ENCODE assay signal across 16 cellular contexts in genomic region chr3:50150863-50151686, GRCh38. TPM values are rescaled to one million over a fixed set of nuclear protein-coding genes. Genes with fewer than 3 reads are reported as not detected.
DNase-seq lines count a peak whose midpoint lies in the region; ATAC-seq and TF ChIP-seq lines count a peak whose summit lies in the region.
"Had no signal": no experiment of that assay in that cellular context is flagged by ENCODE, and none has a peak within 500 bp of the region (broad histone marks: within the 10 kb centered on the region; RNA-seq: fewer than 3 reads in every experiment).

No MANE protein-coding gene starts in this region.

- no peaks in the 10 kb centered on the region for H3K9me3 Mint-ChIP-seq in HFFc6
- H3K9me3 Mint-ChIP-seq: activated naive CD4-positive, alpha-beta T cell treated with anti-CD3 and anti-CD28 coated beads for 36 hours had no signal

- no peaks in the 10 kb centered on the region for H3K27me3 ChIP-seq in mammary epithelial cell (ENCODE audit: insufficient read depth, low read length)
- H3K27me3 ChIP-seq in thoracic aorta (replicated peaks; ENCODE audit: insufficient read depth) = no peaks in the 10 kb centered on the region
- peaks cover 5 to 25% of the 10 kb centered on the region in 2 donors for H3K27me3 ChIP-seq in left lung
- H3K27me3 ChIP-seq: testis had no signal

- H3K27ac Mint-ChIP-seq in HFFc6 = no peak overlapping the region
- H3K27ac Mint-ChIP-seq: activated naive CD4-positive, alpha-beta T cell treated with anti-CD3 and anti-CD28 coated beads for 36 hours had no signal

- dilution Hi-C loops in mammary epithelial cell (cut with HindIII; ENCODE audit: low sequenced_read_pairs) = loop anchor here (5.0 kb wide), 2 partner anchors 41 to 96 kb away; partner anchors contain the start of gene GNAT1

- H3K79me2 ChIP-seq in mammary epithelial cell (ENCODE audit: insufficient read depth, low read length) = peaks cover 11% of the 10 kb centered on the region

- H4K20me1 ChIP-seq in mammary epithelial cell (ENCODE audit: insufficient read depth, low read length) = no peaks in the 10 kb centered on the region

- no peaks in the 10 kb centered on the region for H3K36me3 ChIP-seq in mammary epithelial cell (ENCODE audit: insufficient read depth, low read length)
- H3K36me3 ChIP-seq in thoracic aorta = no peaks in the 10 kb centered on the region
- no peaks in the 10 kb centered on the region for H3K36me3 ChIP-seq in left lung
- H3K36me3 ChIP-seq: BLaER1 treated with 17β-estradiol and CSF1 and Interleukin-3, amounts not matched to agents 10 nM and 100 nM; gastroesophageal sphincter had no signal

- CTCF ChIA-PET in mammary epithelial cell (lab: Charles Lee; ENCODE audit: low non-redundant PET) = interaction anchor here (0.7 kb wide), 1 partner anchor 148 kb away, joined by 3 read pairs; no protein-coding TSS in a partner anchor

- H3K4me2 ChIP-seq in mammary epithelial cell (ENCODE audit: insufficient read depth, low read depth, low read length) = peak overlapping the region; percentile 52
- H3K4me2 ChIP-seq: BLaER1 treated with 17β-estradiol and CSF1 and Interleukin-3, amounts not matched to agents 10 nM and 100 nM had no signal

- DNase-seq in NCI-H2171 treated with DMSO at 0.1 percent for 48 hours (lab: John Stamatoyannopoulos, UW) (peak; percentile 88), mammary epithelial cell (peak; percentile 67), left kidney (ENCODE audit: low read depth, low spot score) (peak; percentile 98), thoracic aorta (ENCODE audit: low spot score) (no peak), left lung (no peak), HFFc6 (no peak)
- DNase-seq: activated naive CD4-positive, alpha-beta T cell treated with anti-CD3 and anti-CD28 coated beads for 36 hours; DMS53; NCI-H2029 treated with DMSO at 0.1 percent for 48 hours; stimulated activated CD4-positive, alpha-beta T cell treated with anti-CD3 and anti-CD28 coated beads, Interleukin-1b, Interleukin-23, amount 100 ng/mL, for 48 hours; testis had no signal

- H3K4me3 ChIP-seq in mammary epithelial cell (replicated peaks in 1 of 3; ENCODE audit: insufficient read depth in 1 of 3, low read depth in 2 of 3, low read length in 3 of 3) (no peak overlapping the region), thoracic aorta (no peak overlapping the region), left lung (no peak overlapping the region)
- H3K4me3 ChIP-seq: BLaER1 treated with 17β-estradiol and CSF1 and Interleukin-3, amounts not matched to agents 10 nM and 100 nM; gastroesophageal sphincter; testis had no signal

- no peaks in the 10 kb centered on the region for H3K9me3 ChIP-seq in mammary epithelial cell (replicated peaks; ENCODE audit: insufficient read depth, low read length)
- H3K9me3 ChIP-seq in thoracic aorta = no peaks in the 10 kb centered on the region
- no peaks in the 10 kb centered on the region for H3K9me3 ChIP-seq in left lung
- H3K9me3 ChIP-seq: BLaER1 treated with 17β-estradiol and CSF1 and Interleukin-3, amounts not matched to agents 10 nM and 100 nM; gastroesophageal sphincter; testis had no signal

- in situ Hi-C loops in mammary epithelial cell (cut with MboI; ENCODE audit: low sequenced_read_pairs in 2 of 2) = no loop called here

- no TSS peak for BruUV-seq in mammary epithelial cell (replicated peaks; lab: Mats Ljungman, UMichigan)

- H3K4me3 Mint-ChIP-seq in HFFc6 = no peak overlapping the region
- H3K4me3 Mint-ChIP-seq: activated naive CD4-positive, alpha-beta T cell treated with anti-CD3 and anti-CD28 coated beads for 36 hours had no signal

- TF ChIP-seq CTCF in mammary epithelial cell (conservative IDR thresholded peaks at IDR 0.05 in 1 of 2, IDR thresholded peaks at IDR 0.05 in 1 of 2; ENCODE audit: extremely low read depth in 1 of 2, insufficient read depth in 1 of 2, low read depth in 1 of 2, low read length in 2 of 2) (no peak), thoracic aorta (IDR thresholded peaks at IDR 0.05) (no peak), left lung (IDR thresholded peaks at IDR 0.05) (no peak), HFFc6 (IDR thresholded peaks at IDR 0.05) (no peak)

- no peak overlapping the region for H3K27ac ChIP-seq in mammary epithelial cell (ENCODE audit: insufficient read depth, low read depth, low read length)
- H3K27ac ChIP-seq in thoracic aorta = peak overlapping the region; percentile 2 to 37
- no peak overlapping the region for H3K27ac ChIP-seq in left lung
- H3K27ac ChIP-seq: BLaER1 treated with 17β-estradiol and CSF1 and Interleukin-3, amounts not matched to agents 10 nM and 100 nM; gastroesophageal sphincter; testis; VCaP had no signal

- H3K4me1 Mint-ChIP-seq in HFFc6 (ENCODE audit: low read depth) = peaks cover 10% of the 10 kb centered on the region

- intact Hi-C loops in mammary epithelial cell (cut with micrococcal nuclease) = loop anchor here (2.0 kb wide), 1 partner anchor 62 kb away; the partner anchor contains the start of gene RBM5
- intact Hi-C loops in left lung (cut with DNase I) = no loop called here

- peaks cover 6% of the 10 kb centered on the region for H3K27me3 Mint-ChIP-seq in HFFc6 (ENCODE audit: insufficient read depth)

- no peak overlapping the region for H3K9ac ChIP-seq in mammary epithelial cell (ENCODE audit: insufficient read depth, low read length)
- H3K9ac ChIP-seq: BLaER1 treated with 17β-estradiol and CSF1 and Interleukin-3, amounts not matched to agents 10 nM and 100 nM had no signal

- peak overlapping the region; percentile 81 for H2AFZ ChIP-seq in mammary epithelial cell (ENCODE audit: low read depth, low read length)

- no peaks in the 10 kb centered on the region for H3K36me3 Mint-ChIP-seq in HFFc6 (ENCODE audit: low read depth)

- H3K4me1 ChIP-seq in mammary epithelial cell (ENCODE audit: insufficient read depth, low read length) (peaks cover 50% of the 10 kb centered on the region), thoracic aorta (ENCODE audit: control insufficient read depth in 1 of 2, low read depth in 2 of 2) (peaks cover 0 to 40% of the 10 kb centered on the region in 2 donors), left lung (peaks cover 6 to 21% of the 10 kb centered on the region in 2 donors)

- WGBS in mammary epithelial cell (ENCODE audit: low coverage, missing lambda C conversion rate) = 13% methylated on average over 11 of the region's 18 CpGs

- no peak for ATAC-seq in thoracic aorta (ENCODE audit: insufficient number of reproducible peaks, low FRiP score, low read depth)
- no peak for ATAC-seq in left lung
- no peak for ATAC-seq in GM21825 (IDR thresholded peaks at IDR 0.05; ENCODE audit: unreplicated experiment)
- ATAC-seq: gastroesophageal sphincter had no signal

RNA-seq across cellular contexts. Expression of gene SEMA3F, which starts 4.0 kb away (rescaled TPM):
- total RNA-seq in mammary epithelial cell (100 to 1,000 TPM; 102 to 129 TPM), thoracic aorta (10 to 100 TPM; 25.5 to 35.1 TPM), left lung (10 to 100 TPM; 26.0 to 56.2 TPM)
- polyA plus RNA-seq in mammary epithelial cell = 108 TPM
- polyA minus RNA-seq in mammary epithelial cell = 76.2 TPM
- total RNA-seq in HFFc6 (2021; fragmentation: NEBNext Ultra II Directional; extraction: Animal tissue kit (Norgen Biotek cat#: 25700)) = 10 to 100 TPM; 20.5 to 35.6 (median 22.8) TPM
- total RNA-seq: activated naive CD4-positive, alpha-beta T cell treated with anti-CD3 and anti-CD28 coated beads for 36 hours had no signal

RNA-seq across cellular contexts. Expression of gene GNAT1, which starts 40.3 kb away (rescaled TPM):
- total RNA-seq in mammary epithelial cell (1 to 10 TPM in 1 of 2 donors, under 1 TPM in 1; 0.17 to 1.8 TPM), thoracic aorta (under 1 TPM in 1 of 2 donors, not detected in 1; 0.54 TPM), left lung (not detected)
- 0.05 TPM for polyA plus RNA-seq in mammary epithelial cell
- not detected for polyA minus RNA-seq in mammary epithelial cell
- total RNA-seq in HFFc6 (2021; fragmentation: NEBNext Ultra II Directional; extraction: Animal tissue kit (Norgen Biotek cat#: 25700)) = not detected
- total RNA-seq: activated naive CD4-positive, alpha-beta T cell treated with anti-CD3 and anti-CD28 coated beads for 36 hours; gastroesophageal sphincter; kidney epithelial cell had no signal

RNA-seq across cellular contexts. Expression of gene SLC38A3, which starts 54.0 kb away (rescaled TPM):
- total RNA-seq in mammary epithelial cell = under 1 TPM in 1 of 2 donors, not detected in 1; 0.67 TPM
- polyA plus RNA-seq in mammary epithelial cell = 0.06 TPM
- polyA minus RNA-seq in mammary epithelial cell = not detected
- total RNA-seq in thoracic aorta = under 1 TPM in 1 of 2 donors, not detected in 1; 0.28 TPM
- under 1 TPM in 1 of 2 donors, not detected in 1; 0.23 TPM for total RNA-seq in left lung
- total RNA-seq in HFFc6 (2021; fragmentation: NEBNext Ultra II Directional; extraction: Animal tissue kit (Norgen Biotek cat#: 25700)) = under 1 TPM in 2 of 6 experiments, not detected in 4; 0.16 to 0.24 TPM
- total RNA-seq: activated naive CD4-positive, alpha-beta T cell treated with anti-CD3 and anti-CD28 coated beads for 36 hours had no signal

Comparison
In these comparisons a context has a peak if more than half of its experiments do, and no peak if none do; other contexts are left out.
1. DNase-seq: peak in NCI-H2171 treated with DMSO at 0.1 percent for 48 hours (single experiment), mammary epithelial cell (single experiment) and left kidney (single experiment); none in thoracic aorta (single experiment), left lung (0 of 2) and HFFc6 (single experiment).
2. H3K27ac ChIP-seq: peak in thoracic aorta (2 of 2); none in mammary epithelial cell (single experiment) and left lung (0 of 2).